In genomic region chr16:56420613-56421012, GRCh38 we compare ENCODE assay signal across 17 cellular contexts.
"Had no signal": no experiment of that assay in that cellular context is flagged by ENCODE, and none has a peak within 500 bp of the region (broad histone marks: within the 10 kb centered on the region; RNA-seq: fewer than 3 reads in every experiment).

No MANE protein-coding gene starts in this region.

- H3K4me3 Mint-ChIP-seq: natural killer cell had no signal

- H3K36me3 Mint-ChIP-seq: natural killer cell had no signal

- DNase-seq: activated CD4-positive, alpha-beta T cell treated with anti-CD3 and anti-CD28 coated beads for 48 hours; brain microvascular endothelial cell; cerebellar nuclear complex; dermis blood vessel endothelial cell; heart left ventricle; natural killer cell; occipital lobe; psoas muscle; stimulated activated CD4-positive, alpha-beta T cell treated with anti-CD3 and anti-CD28 coated beads, Interleukin-2, amount 100 ng/mL, for 24 hours; stimulated activated naive CD4-positive, alpha-beta T cell treated with Interleukin-2 at 50 U/mL for 16 hours; upper lobe of left lung had no signal

- H3K36me3 ChIP-seq: brain microvascular endothelial cell, heart left ventricle, suprapubic skin, upper lobe of left lung had no signal

- H3K9me3 ChIP-seq: heart left ventricle, mucosa of descending colon, psoas muscle, suprapubic skin, upper lobe of left lung had no signal

- H3K9me3 Mint-ChIP-seq: activated naive CD4-positive, alpha-beta T cell treated with anti-CD3 and anti-CD28 coated beads, Interleukin-2, amount 50 U/mL, for 72 hours; natural killer cell had no signal

- ATAC-seq: activated naive CD4-positive, alpha-beta T cell treated with anti-CD3 and anti-CD28 coated beads, Interleukin-2, amount 50 U/mL, for 72 hours; heart left ventricle; left colon; mucosa of descending colon; natural killer cell; psoas muscle; sciatic nerve had no signal

- H3K4me3 ChIP-seq: heart left ventricle, lung, mucosa of descending colon, psoas muscle, suprapubic skin, upper lobe of left lung had no signal

- H3K27ac Mint-ChIP-seq: activated naive CD4-positive, alpha-beta T cell treated with anti-CD3 and anti-CD28 coated beads, Interleukin-2, amount 50 U/mL, for 72 hours; natural killer cell had no signal

- H3K27me3 ChIP-seq: brain microvascular endothelial cell, heart left ventricle, suprapubic skin, upper lobe of left lung had no signal
